In the genomic region with DNA sequence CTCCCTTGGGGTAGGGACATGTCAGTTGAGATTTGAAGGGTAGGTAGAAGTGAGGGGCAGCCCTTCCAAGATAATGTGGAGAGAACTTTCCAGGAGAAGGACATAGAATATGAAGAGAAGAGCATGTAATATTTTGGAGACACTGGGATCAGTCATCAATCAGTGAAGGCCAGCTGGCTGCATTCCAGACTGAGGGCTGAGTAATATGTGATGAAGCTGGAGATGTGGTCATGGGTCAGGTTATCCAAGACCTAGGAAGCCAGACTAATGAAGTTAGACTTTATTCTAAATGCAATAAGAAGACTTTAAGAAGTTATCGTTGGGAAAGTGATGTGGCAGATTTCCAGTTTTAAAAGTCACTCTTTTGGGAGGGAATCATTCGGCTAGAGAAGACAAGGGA, we compare ENCODE assay signal across 13 cellular contexts.
A peak's percentile ranks its signal among the peaks of the same experiment; 100 is the strongest.
DNase-seq lines count a peak whose midpoint lies in the region; ATAC-seq, FAIRE-seq and TF ChIP-seq lines count a peak whose summit lies in the region.
"Had no signal": no experiment of that assay in that cellular context is flagged by ENCODE, and none has a peak within 500 bp of the region (broad histone marks: within the 10 kb centered on the region; RNA-seq: fewer than 3 reads in every experiment).

No MANE protein-coding gene starts in this region.

- no peak overlapping the region for H3K27ac ChIP-seq in epithelial cell of prostate
- H3K27ac ChIP-seq: right lobe of liver had no signal

- DNase-seq in AG20443 (ENCODE audit: low spot score) (peak; percentile 57), RCC 7860 (ENCODE audit: low spot score) (peak; percentile 87), epithelial cell of prostate (ENCODE audit: low read depth, low spot score) (peak; percentile 37), lower leg skin (ENCODE audit: low spot score in 2 of 2) (peak; percentile 14 to 87), 8988T (no peak), NCI-H146 (lab: John Stamatoyannopoulos, UW) (no peak)
- no peak for DNase-seq in stimulated activated naive CD8-positive, alpha-beta T cell treated with anti-CD3 and anti-CD28 coated beads, Interleukin-15, Interleukin-2, amounts not matched to agents 100 U/mL and 50 U/mL, for 24 hours
- DNase-seq: AML-193, cerebellar nuclear complex, NCI-H1092 treated with DMSO at 0.1 percent for 48 hours had no signal

- no peak for ATAC-seq in stimulated activated naive CD8-positive, alpha-beta T cell treated with anti-CD3 and anti-CD28 coated beads, Interleukin-15, Interleukin-2, amounts not matched to agents 100 U/mL and 50 U/mL, for 24 hours
- no peak for ATAC-seq in GM21423 (IDR thresholded peaks at IDR 0.05; ENCODE audit: unreplicated experiment)

- peak; percentile 96 for FAIRE-seq in RCC 7860 (lab: Jason Lieb, UNC)
- FAIRE-seq: G401.6 had no signal

- no peak for TF ChIP-seq CTCF in lower leg skin (IDR thresholded peaks at IDR 0.05)

- intact Hi-C loops in lower leg skin (cut with DNase I; ENCODE audit: low total_unique reads): no loop called here

- H3K4me3 ChIP-seq in lower leg skin (ENCODE audit: low read depth, poor library complexity, severe bottlenecking): no peak overlapping the region
- H3K4me3 ChIP-seq: right lobe of liver had no signal

- no peak for TF ChIP-seq POLR2A in lower leg skin (IDR thresholded peaks at IDR 0.05)

- WGBS in lower leg skin, 2 donors: 83 to 86% methylated on average over 2 of the region's 2 CpGs

Comparison
In these comparisons a context has a peak if more than half of its experiments do, and no peak if none do; other contexts are left out.
1. DNase-seq: peak in AG20443 (single experiment), RCC 7860 (single experiment), epithelial cell of prostate (single experiment) and lower leg skin (2 of 2); none in stimulated activated naive CD8-positive, alpha-beta T cell treated with anti-CD3 and anti-CD28 coated beads, Interleukin-15, Interleukin-2, amounts not matched to agents 100 U/mL and 50 U/mL, for 24 hours (single experiment), 8988T (single experiment) and NCI-H146 (single experiment).